ENCODE assay signal across 19 cellular contexts in genomic region chr2:3466966-3467365, GRCh38. TPM values are rescaled to one million over a fixed set of nuclear protein-coding genes. Genes with fewer than 3 reads are reported as not detected.
DNase-seq lines count a peak whose midpoint lies in the region; ATAC-seq and TF ChIP-seq lines count a peak whose summit lies in the region.
"Had no signal": no experiment of that assay in that cellular context is flagged by ENCODE, and none has a peak within 500 bp of the region (broad histone marks: within the 10 kb centered on the region; RNA-seq: fewer than 3 reads in every experiment).

No MANE protein-coding gene starts in this region.

- H3K27ac ChIP-seq in RWPE2 (ENCODE audit: poor library complexity, severe bottlenecking) (peak overlapping the region; percentile 70), coronary artery (peak overlapping the region; percentile 76 to 89), thoracic aorta (peak overlapping the region; percentile 91 to 97)
- H3K27ac ChIP-seq: KMS-11, Peyer's patch had no signal

- H3K36me3 ChIP-seq in RWPE2 (ENCODE audit: low read depth) (peaks cover 21% of the 10 kb centered on the region), thoracic aorta (no peaks in the 10 kb centered on the region)

- no peak for TF ChIP-seq CTCF in RWPE2 (IDR thresholded peaks at IDR 0.05; ENCODE audit: poor library complexity, severe bottlenecking)
- no peak for TF ChIP-seq CTCF in coronary artery (IDR thresholded peaks at IDR 0.05)
- TF ChIP-seq CTCF in thoracic aorta (IDR thresholded peaks at IDR 0.05): no peak

- H3K4me1 ChIP-seq in RWPE2 (ENCODE audit: insufficient read depth, poor library complexity, severe bottlenecking) (peaks cover 31% of the 10 kb centered on the region), thoracic aorta (ENCODE audit: control insufficient read depth in 1 of 2, low read depth in 2 of 2) (peaks cover 32 to 70% of the 10 kb centered on the region in 2 donors)
- H3K4me1 ChIP-seq: Peyer's patch had no signal

- ATAC-seq in Right ventricle myocardium inferior (no peak), left ventricle myocardium superior (no peak), RWPE2 (ENCODE audit: low read depth) (no peak), thoracic aorta (ENCODE audit: insufficient number of reproducible peaks, low FRiP score, low read depth) (no peak), GM21528 (IDR thresholded peaks at IDR 0.05; ENCODE audit: low FRiP score, unreplicated experiment) (no peak), HG03354 (IDR thresholded peaks at IDR 0.05; ENCODE audit: poor library complexity, severe bottlenecking, unreplicated experiment) (no peak), GM18868 (IDR thresholded peaks at IDR 0.05; ENCODE audit: unreplicated experiment) (no peak)

- intact Hi-C loops in Right ventricle myocardium inferior (cut with DNase I): no loop called here
- intact Hi-C loops in left ventricle myocardium superior (cut with micrococcal nuclease): no loop called here

- H3K9me3 ChIP-seq in RWPE2 (ENCODE audit: severe bottlenecking): no peaks in the 10 kb centered on the region
- H3K9me3 ChIP-seq in thoracic aorta: no peaks in the 10 kb centered on the region
- H3K9me3 ChIP-seq: Peyer's patch had no signal

- DNase-seq in Right ventricle myocardium inferior (ENCODE audit: missing footprints) (peak; percentile 55), left ventricle myocardium superior (no peak), RWPE2 (ENCODE audit: low spot score) (peak; percentile 25), coronary artery (ENCODE audit: low spot score) (no peak), thoracic aorta (ENCODE audit: low spot score) (no peak)
- DNase-seq: DMS 273 treated with DMSO at 0.1 percent for 48 hours, GF-D8, GM23248, HCEC 1CT, NCI-H1048, NCI-H1436 treated with DMSO at 0.1 percent for 48 hours, NCI-H2029 treated with DMSO at 0.1 percent for 48 hours, NCI-H510A treated with DMSO at 0.1 percent for 48 hours, Peyer's patch, SIG-M5 had no signal

- H3K4me3 ChIP-seq in RWPE2 (ENCODE audit: severe bottlenecking) (no peak overlapping the region), coronary artery (no peak overlapping the region), thoracic aorta (no peak overlapping the region)
- H3K4me3 ChIP-seq: GM23248, Peyer's patch had no signal

- no peaks in the 10 kb centered on the region for H3K27me3 ChIP-seq in RWPE2 (ENCODE audit: insufficient read depth, poor library complexity, severe bottlenecking)
- H3K27me3 ChIP-seq in thoracic aorta (replicated peaks; ENCODE audit: insufficient read depth): no peaks in the 10 kb centered on the region
- H3K27me3 ChIP-seq: Peyer's patch had no signal

RNA-seq across cellular contexts. Expression of gene ADI1, which starts 52.4 kb away (rescaled TPM):
- total RNA-seq in Right ventricle myocardium inferior (160 TPM), left ventricle myocardium superior (153 TPM), thoracic aorta (100 to 1,000 TPM; 120 to 126 TPM)

Comparison
In these comparisons a context has a peak if more than half of its experiments do, and no peak if none do; other contexts are left out.
1. DNase-seq: peak in Right ventricle myocardium inferior (single experiment) and RWPE2 (single experiment); none in left ventricle myocardium superior (single experiment), coronary artery (single experiment) and thoracic aorta (single experiment).
2. Peak in every context shown above with its lines, with median percentiles within 50 percentile points of each other: H3K27ac ChIP-seq.